ENCODE assay signal across 8 cellular contexts in the genomic region with DNA sequence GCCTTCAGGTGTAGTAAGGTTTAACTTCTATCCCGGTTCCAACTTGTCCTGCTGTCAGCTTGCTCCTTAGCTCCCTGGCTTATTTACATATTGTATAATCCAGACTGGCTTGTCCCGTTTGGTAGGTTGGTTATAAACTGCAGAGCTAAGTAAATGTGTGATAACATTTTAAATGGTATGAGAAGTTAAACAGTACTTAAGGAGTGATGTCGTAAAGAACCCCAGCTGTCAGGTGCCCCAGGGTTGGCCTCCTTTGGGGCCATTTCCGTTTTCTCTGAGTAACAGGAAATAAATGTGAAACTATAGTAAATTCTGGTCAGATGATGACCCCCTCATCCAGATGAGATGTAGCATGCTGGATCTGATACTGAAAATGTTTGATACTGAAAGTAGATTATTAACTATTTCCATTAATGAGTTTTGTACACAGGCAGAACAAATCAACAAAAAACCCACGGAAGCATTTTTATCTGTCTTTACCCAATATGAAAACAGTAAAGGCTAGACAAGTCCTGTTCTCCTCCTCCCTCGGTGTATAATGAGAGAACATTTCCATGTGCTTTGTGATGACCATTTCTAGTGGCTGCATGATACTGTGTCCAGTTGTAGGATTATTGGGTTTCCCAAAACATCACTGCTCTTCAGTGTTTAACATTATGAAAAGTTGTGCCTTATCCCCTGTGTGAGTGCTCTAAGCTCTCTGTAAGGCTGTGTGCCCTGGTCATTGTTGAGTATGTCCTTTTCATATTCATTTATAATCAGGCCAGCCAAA. TPM values are rescaled to one million over a fixed set of nuclear protein-coding genes. Genes with fewer than 3 reads are reported as not detected.
DNase-seq lines count a peak whose midpoint lies in the region; ATAC-seq, FAIRE-seq and TF ChIP-seq lines count a peak whose summit lies in the region.

No MANE protein-coding gene starts in this region.

- H3K4me2 ChIP-seq in H9 (ENCODE audit: insufficient read depth, insufficient read length, low read length) = no peak overlapping the region
- peak overlapping the region; percentile 88 for H3K4me2 ChIP-seq in keratinocyte (ENCODE audit: control insufficient read depth, extremely low read depth, insufficient read depth, low read depth, low read length)

- H3K79me2 ChIP-seq in H9 (ENCODE audit: insufficient read depth, low read length) (0 out of 2 replicates have a peak, but pooled peaks cover 1% of the 10 kb centered on the region), keratinocyte (ENCODE audit: control insufficient read depth, insufficient read depth, low read length) (peaks cover 20% of the 10 kb centered on the region)

- dilution Hi-C loops in keratinocyte (cut with MboI; ENCODE audit: extremely low pct_ligation_motif_present, low sequenced_read_pairs) = no loop called here

- TF ChIP-seq EP300 in transverse colon (IDR thresholded peaks at IDR 0.05; ENCODE audit: low read depth) = no peak

- H3K36me3 Mint-ChIP-seq in H9 (ENCODE audit: insufficient read depth in 1 of 3, low read depth in 3 of 3) = no peaks in the 10 kb centered on the region
- no peaks in the 10 kb centered on the region for H3K36me3 Mint-ChIP-seq in activated naive CD4-positive, alpha-beta T cell treated with anti-CD3 and anti-CD28 coated beads, Interleukin-2, amount 50 U/mL, for 72 hours

- H3K27ac ChIP-seq in H9 (ENCODE audit: insufficient read length, low read depth, low read length) = no peak overlapping the region
- H3K27ac ChIP-seq in keratinocyte (ENCODE audit: control insufficient read depth, insufficient read depth, low read length) = peak overlapping the region; percentile 88
- H3K27ac ChIP-seq in transverse colon = peak overlapping the region; percentile 75 to 87 (median 83)

- no peak overlapping the region for H2BK120ac ChIP-seq in H9 (ENCODE audit: low read depth, low read length, poor library complexity, severe bottlenecking)

- H3K27ac Mint-ChIP-seq in H9 = peak overlapping the region; percentile 15 to 59 (median 37); a peak in 3 of 7 replicates
- H3K27ac Mint-ChIP-seq in activated naive CD4-positive, alpha-beta T cell treated with anti-CD3 and anti-CD28 coated beads, Interleukin-2, amount 50 U/mL, for 72 hours = peak overlapping the region; percentile 49 to 87

- H2BK20ac ChIP-seq in H9 (ENCODE audit: low read depth, low read length, poor library complexity, severe bottlenecking) = no peak overlapping the region

- DNase-seq in SIG-M5 treated with dmso at 0.1 percent for 504 hours (lab: John Stamatoyannopoulos, UW; ENCODE audit: unreplicated experiment) (peak; percentile 83), SIG-M5 (lab: John Stamatoyannopoulos, UW) (no peak), H9 (no peak), LoVo (ENCODE audit: low spot score) (peak; percentile 74), keratinocyte (ENCODE audit: low read depth, low spot score) (no peak), transverse colon (peak; percentile 78), SHP77 treated with DMSO at 0.1 percent for 48 hours (lab: John Stamatoyannopoulos, UW) (no peak)
- DNase-seq in activated naive CD4-positive, alpha-beta T cell treated with anti-CD3 and anti-CD28 coated beads, Interleukin-2, amount 50 U/mL, for 72 hours (ENCODE audit: low spot score in 2 of 2) = peak in 1 of 2 donors; percentile 24

- peaks cover 8% of the 10 kb centered on the region; the same call in 1 of the 2 replicates for H3K4me1 ChIP-seq in H9 (ENCODE audit: insufficient read depth, low read length)
- H3K4me1 ChIP-seq in keratinocyte (ENCODE audit: control insufficient read depth, extremely low read depth, insufficient read depth, low read length) = peaks cover 63% of the 10 kb centered on the region
- H3K4me1 ChIP-seq in transverse colon = peaks cover 65 to 86% (median 75%) of the 10 kb centered on the region in 4 donors

- TF ChIP-seq POLR2A in transverse colon (IDR thresholded peaks at IDR 0.05) = no peak

- H4K8ac ChIP-seq in H9 (replicated peaks; ENCODE audit: insufficient read length, low read depth, low read length) = no peak overlapping the region

- no peak overlapping the region for H2BK5ac ChIP-seq in H9 (ENCODE audit: insufficient read length, low read length)

- peak; percentile 83 for FAIRE-seq in keratinocyte (lab: Jason Lieb, UNC)

- H4K5ac ChIP-seq in H9 (ENCODE audit: insufficient read length, low read depth, low read length) = no peak overlapping the region

- no peak overlapping the region for H4K91ac ChIP-seq in H9 (ENCODE audit: insufficient read length, low read depth, low read length)

- no peak overlapping the region for H3T11ph ChIP-seq in H9 (ENCODE audit: low read length)

- no peak overlapping the region for H2BK15ac ChIP-seq in H9 (ENCODE audit: low read depth, low read length)

- H3K23me2 ChIP-seq in H9 (ENCODE audit: insufficient read length, low read depth, low read length, poor library complexity, severe bottlenecking) = no peaks in the 10 kb centered on the region

- peak; percentile 81 to 85 for ATAC-seq in activated naive CD4-positive, alpha-beta T cell treated with anti-CD3 and anti-CD28 coated beads, Interleukin-2, amount 50 U/mL, for 72 hours

- intact Hi-C loops in transverse colon (cut with DNase I; ENCODE audit: low total_unique reads) = no loop called here

- in situ Hi-C loops in transverse colon (cut with MboI; ENCODE audit: low pct_ligation_motif_present in 1 of 4, low pct_unique_long_range_greater_than_20kb in 1 of 4, low sequenced_read_pairs in 3 of 4) = no loop called here

- peak overlapping the region in 2 of 3 experiments; percentile 16 to 48 for H3K4me3 ChIP-seq in keratinocyte (ENCODE audit: control insufficient read depth in 2 of 3, extremely low read depth in 1 of 3, insufficient read depth in 2 of 3, low read depth in 1 of 3, low read length in 3 of 3)
- H3K4me3 ChIP-seq in transverse colon = peak overlapping the region in 1 of 4 donors; percentile 8

- no peak overlapping the region for H2BK12ac ChIP-seq in H9 (ENCODE audit: insufficient read length, low read depth, low read length)

- no peak overlapping the region for H3K14ac ChIP-seq in H9 (ENCODE audit: insufficient read depth, low read length)

- no peak overlapping the region for H2AFZ ChIP-seq in H9 (ENCODE audit: low read length)
- no peak overlapping the region for H2AFZ ChIP-seq in keratinocyte (ENCODE audit: control insufficient read depth, low read length)

- H3K79me1 ChIP-seq in H9 (ENCODE audit: insufficient read depth, low read depth, low read length, poor library complexity, severe bottlenecking) = no peaks in the 10 kb centered on the region

- no peak overlapping the region for H3K4me3 Mint-ChIP-seq in H9

- no peaks in the 10 kb centered on the region for H3K9me3 Mint-ChIP-seq in H9
- peaks cover 0 to 5% of the 10 kb centered on the region in 2 donors for H3K9me3 Mint-ChIP-seq in activated naive CD4-positive, alpha-beta T cell treated with anti-CD3 and anti-CD28 coated beads, Interleukin-2, amount 50 U/mL, for 72 hours

- H3K27me3 Mint-ChIP-seq in H9 (ENCODE audit: low read depth) = no peaks in the 10 kb centered on the region

- no peak overlapping the region for H3K23ac ChIP-seq in H9 (ENCODE audit: insufficient read length, low read depth, low read length)

- H3K36me3 ChIP-seq in keratinocyte (ENCODE audit: control insufficient read depth in 2 of 2, extremely low read depth in 1 of 2, insufficient read depth in 2 of 2, low read length in 2 of 2) = no peaks in the 10 kb centered on the region
- no peaks in the 10 kb centered on the region for H3K36me3 ChIP-seq in transverse colon

- H2AK5ac ChIP-seq in H9 (ENCODE audit: insufficient read length, low read length) = no peak overlapping the region

- H3K4me1 Mint-ChIP-seq in H9 = peaks cover 70 to 73% of the 10 kb centered on the region in 2 experiments

- TF ChIP-seq CTCF in H9 (conservative IDR thresholded peaks at IDR 0.05) (no peak), keratinocyte (optimal IDR thresholded peaks at IDR 0.05 in 1 of 3, IDR thresholded peaks at IDR 0.05 in 1 of 3, conservative IDR thresholded peaks at IDR 0.05 in 1 of 3; ENCODE audit: extremely low read depth in 1 of 3, insufficient read depth in 2 of 3, low read length in 3 of 3) (no peak), transverse colon (IDR thresholded peaks at IDR 0.05) (no peak)

- H3K9me1 ChIP-seq in keratinocyte (ENCODE audit: control insufficient read depth, extremely low read depth, insufficient read depth, low read length) = no peaks in the 10 kb centered on the region

- no peak overlapping the region for H3K18ac ChIP-seq in H9 (ENCODE audit: insufficient read length, low read depth, low read length)

- H3K27me3 ChIP-seq in H9 (ENCODE audit: insufficient read depth, low read length) (no peaks in the 10 kb centered on the region), keratinocyte (ENCODE audit: control insufficient read depth, extremely low read depth, insufficient read depth, low read length) (no peaks in the 10 kb centered on the region), transverse colon (no peaks in the 10 kb centered on the region)

- H3K9me3 ChIP-seq in H9 (ENCODE audit: control insufficient read depth, low read depth, low read length) = no peaks in the 10 kb centered on the region
- no peaks in the 10 kb centered on the region for H3K9me3 ChIP-seq in keratinocyte (ENCODE audit: control insufficient read depth, low read depth, low read length)
- no peaks in the 10 kb centered on the region for H3K9me3 ChIP-seq in transverse colon

- no peak overlapping the region for H3K56ac ChIP-seq in H9 (ENCODE audit: insufficient read length, low read depth, low read length)

- no CpG with 5 or more reads among the region's 6 CpGs for WGBS in H9 (ENCODE audit: extremely low coverage, insufficient read length, low lambda C conversion rate)
- WGBS in transverse colon (ENCODE audit: low coverage in 1 of 2), 2 donors = 7 to 9% methylated on average over 6 of the region's 6 CpGs

- H4K20me1 ChIP-seq in H9 (ENCODE audit: control insufficient read depth, insufficient read depth, insufficient read length) (no peaks in the 10 kb centered on the region), keratinocyte (ENCODE audit: control insufficient read depth, extremely low read depth, insufficient read depth, low read length) (no peaks in the 10 kb centered on the region)

- H3K4ac ChIP-seq in H9 (ENCODE audit: low read depth, low read length) = no peak overlapping the region

- H3K9ac ChIP-seq in H9 (ENCODE audit: extremely low read depth, insufficient read length, low read length) = no peak overlapping the region
- H3K9ac ChIP-seq in keratinocyte (ENCODE audit: control insufficient read depth, extremely low read depth, insufficient read depth, low read length) = peak overlapping the region; percentile 46

RNA-seq across cellular contexts. Expression of a gene that starts 22.4 kb away (rescaled TPM):
- 13.8 and 15.3 TPM in 2 replicates for total RNA-seq in H9 (2021)
- 1 to 10 TPM in 1 of 2 donors, not detected in 1; 3.2 TPM for total RNA-seq in activated naive CD4-positive, alpha-beta T cell treated with anti-CD3 and anti-CD28 coated beads, Interleukin-2, amount 50 U/mL, for 72 hours
- polyA plus RNA-seq in keratinocyte = 10.0 to 11.0 TPM (median 10.1 TPM) in 3 replicates
- 25.5 TPM for polyA plus RNA-seq in keratinocyte (2011; ENCODE audit: low read depth)
- 4.4 and 9.5 TPM in 2 replicates for polyA plus RNA-seq in keratinocyte (2011; cell fraction: cytosol; rRNA removed)
- polyA plus RNA-seq in keratinocyte (2011; cell fraction: nucleus; rRNA removed) = 17.9 and 22.6 TPM in 2 replicates
- polyA plus RNA-seq in keratinocyte (2012; ENCODE audit: low replicate concordance) = 5.8 and 13.5 TPM in 2 replicates
- polyA minus RNA-seq in keratinocyte = 8.4 to 28.2 TPM (median 17.5 TPM) in 3 replicates
- polyA minus RNA-seq in keratinocyte (2011; cell fraction: cytosol; rRNA and poly(A)+ RNA removed) = 9.4 TPM
- polyA minus RNA-seq in keratinocyte (2011; cell fraction: nucleus; rRNA and poly(A)+ RNA removed) = 21.0 and 38.9 TPM in 2 replicates
- total RNA-seq in transverse colon = 10 to 100 TPM; 33.0 to 72.7 (median 62.2) TPM

Comparison
In these comparisons a context has a peak if more than half of its experiments do, and no peak if none do; other contexts are left out.
1. DNase-seq: peak in SIG-M5 treated with dmso at 0.1 percent for 504 hours (single experiment), LoVo (single experiment) and transverse colon (single experiment); none in SIG-M5 (single experiment), H9 (single experiment), keratinocyte (single experiment) and SHP77 treated with DMSO at 0.1 percent for 48 hours (single experiment).